Comparison of ENCODE assay signal across 34 cellular contexts in genomic region chr10:100293067-100293466, GRCh38. TPM values are rescaled to one million over a fixed set of nuclear protein-coding genes. Genes with fewer than 3 reads are reported as not detected.
"Had no signal": no experiment of that assay in that cellular context is flagged by ENCODE, and none has a peak within 500 bp of the region (broad histone marks: within the 10 kb centered on the region; RNA-seq: fewer than 3 reads in every experiment).

No MANE protein-coding gene starts in this region.

- H3K27ac ChIP-seq: brain microvascular endothelial cell, coronary artery, esophagus muscularis mucosa, foreskin keratinocyte, gastrocnemius medialis, VCaP had no signal

- H3K4me1 ChIP-seq: esophagus muscularis mucosa, foreskin keratinocyte, gastrocnemius medialis had no signal

- FAIRE-seq: astrocyte, bronchial epithelial cell, TTC549 had no signal

- H3K36me3 ChIP-seq: brain microvascular endothelial cell, esophagus muscularis mucosa, gastrocnemius medialis, heart left ventricle had no signal

- H3K9me3 ChIP-seq: esophagus muscularis mucosa, gastrocnemius medialis, heart left ventricle had no signal

- DNase-seq: activated CD4-positive, alpha-beta memory T cell treated with anti-CD3 and anti-CD28 coated beads, Interleukin-2, amount 10 ng/mL, durations not matched to agents 7 days and 5 days; activated CD4-positive, alpha-beta T cell treated with anti-CD3 and anti-CD28 coated beads for 1 hour; activated CD4-positive, alpha-beta T cell treated with anti-CD3 and anti-CD28 coated beads for 4 hours; activated CD4-positive, alpha-beta T cell treated with anti-CD3 and anti-CD28 coated beads, Interleukin-2, amount 10 ng/mL, durations not matched to agents 7 days and 5 days; activated CD4-positive, alpha-beta T cell treated with anti-CD3 and anti-CD28 coated beads, Interleukin-2, amount 50 U/mL, for 4 hours; activated CD8-positive, alpha-beta memory T cell treated with anti-CD3 and anti-CD28 coated beads, Interleukin-2, amount 50 U/mL, for 48 hours; activated gamma-delta T cell; activated naive CD4-positive, alpha-beta T cell; activated naive CD4-positive, alpha-beta T cell treated with anti-CD3 and anti-CD28 coated beads, Interleukin-2, amount 10 ng/mL, durations not matched to agents 7 days and 5 days; activated T-cell treated with anti-CD3 and anti-CD28 coated beads for 4 hours; activated T-cell treated with anti-CD3 and anti-CD28 coated beads, Interleukin-2, amount 50 U/mL, for 24 hours; activated T-cell treated with anti-CD3 and anti-CD28 coated beads, Interleukin-2, amount 50 U/mL, for 72 hours; amniotic stem cell; anterior cingulate cortex; brain microvascular endothelial cell; dermis blood vessel endothelial cell; effector CD4-positive, alpha-beta T cell; effector memory CD8-positive, alpha-beta T cell; erythroblast; foreskin keratinocyte; gastrocnemius medialis; glutamatergic neuron; heart left ventricle; T-helper 2 cell had no signal

- H3K27me3 ChIP-seq: brain microvascular endothelial cell had no signal

- H3K4me3 ChIP-seq: coronary artery, esophagus muscularis mucosa, gastrocnemius medialis, heart left ventricle had no signal

- ATAC-seq: activated naive CD4-positive, alpha-beta T cell treated with anti-CD3 and anti-CD28 coated beads, Interleukin-2, amount 50 U/mL, for 72 hours; activated T-cell treated with anti-CD3 and anti-CD28 coated beads, Interleukin-2, amount 50 U/mL, for 72 hours; effector memory CD8-positive, alpha-beta T cell; foreskin keratinocyte; gastrocnemius medialis; heart left ventricle; WTC11 had no signal

RNA-seq across cellular contexts. Expression of gene PKD2L1, which starts 37.0 kb away (rescaled TPM):
- total RNA-seq: activated CD4-positive, alpha-beta T cell treated with anti-CD3 and anti-CD28 coated beads, Interleukin-2, amount 10 ng/mL, durations not matched to agents 7 days and 5 days; astrocyte; bronchial epithelial cell; cardiac septum; cerebellum; dermis blood vessel endothelial cell; esophagus muscularis mucosa; foreskin keratinocyte; gastrocnemius medialis; heart left ventricle; WTC11 had no signal
- polyA plus RNA-seq: foreskin keratinocyte, heart left ventricle had no signal
